ENCODE assay signal across 1 cellular context in the genomic region with DNA sequence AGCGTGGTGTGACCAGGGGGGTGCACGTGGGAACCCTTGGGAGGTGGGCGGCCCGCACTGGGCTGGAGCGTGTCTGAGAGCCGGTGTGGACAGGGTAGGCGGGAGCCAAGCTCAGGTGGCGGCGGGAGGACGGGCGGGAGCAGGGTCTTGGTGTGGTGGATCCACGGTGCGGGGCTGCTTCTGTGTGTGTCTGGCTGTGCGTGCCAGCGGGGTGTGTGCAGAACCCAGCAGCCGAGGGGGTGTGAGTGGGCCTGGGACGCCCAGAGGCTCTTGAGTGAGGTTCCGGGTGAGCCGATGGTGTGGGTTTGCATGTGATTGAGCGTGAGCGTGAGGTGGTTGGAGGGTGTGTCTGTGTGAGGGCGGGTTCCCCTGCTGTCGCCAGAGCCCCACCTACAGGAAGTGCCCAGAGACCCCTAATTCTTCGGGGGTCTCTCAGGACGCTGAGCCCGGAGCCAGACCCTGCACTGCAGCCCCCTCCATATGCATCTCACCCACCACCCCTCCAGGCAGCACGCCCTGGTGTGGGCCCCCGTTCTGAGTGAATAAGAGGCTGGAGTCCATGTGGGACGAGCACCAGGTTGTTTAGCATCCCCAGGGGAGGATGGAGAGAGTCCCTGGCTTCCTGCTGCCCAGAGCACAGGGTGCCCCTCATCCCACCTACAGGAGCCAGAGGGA.
TF ChIP-seq lines count a peak whose summit lies in the region.

No MANE protein-coding gene starts in this region.

TF ChIP-seq in K562, 482 proteins besides CTCF, POLR2A, EP300 and RAD21 (continued from another document):
- TF ChIP-seq, protein P1, sequence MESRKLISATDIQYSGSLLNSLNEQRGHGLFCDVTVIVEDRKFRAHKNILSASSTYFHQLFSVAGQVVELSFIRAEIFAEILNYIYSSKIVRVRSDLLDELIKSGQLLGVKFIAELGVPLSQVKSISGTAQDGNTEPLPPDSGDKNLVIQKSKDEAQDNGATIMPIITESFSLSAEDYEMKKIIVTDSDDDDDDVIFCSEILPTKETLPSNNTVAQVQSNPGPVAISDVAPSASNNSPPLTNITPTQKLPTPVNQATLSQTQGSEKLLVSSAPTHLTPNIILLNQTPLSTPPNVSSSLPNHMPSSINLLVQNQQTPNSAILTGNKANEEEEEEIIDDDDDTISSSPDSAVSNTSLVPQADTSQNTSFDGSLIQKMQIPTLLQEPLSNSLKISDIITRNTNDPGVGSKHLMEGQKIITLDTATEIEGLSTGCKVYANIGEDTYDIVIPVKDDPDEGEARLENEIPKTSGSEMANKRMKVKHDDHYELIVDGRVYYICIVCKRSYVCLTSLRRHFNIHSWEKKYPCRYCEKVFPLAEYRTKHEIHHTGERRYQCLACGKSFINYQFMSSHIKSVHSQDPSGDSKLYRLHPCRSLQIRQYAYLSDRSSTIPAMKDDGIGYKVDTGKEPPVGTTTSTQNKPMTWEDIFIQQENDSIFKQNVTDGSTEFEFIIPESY (CRISPR knock-in tag; IDR thresholded peaks at IDR 0.05) = peak; percentile 31; the same call in 1 of the 2 replicates
